Comparison of ENCODE assay signal across 15 cellular contexts in genomic region chr3:165194477-165195135, GRCh38. TPM values are rescaled to one million over a fixed set of nuclear protein-coding genes. Genes with fewer than 3 reads are reported as not detected.
DNase-seq lines count a peak whose midpoint lies in the region; ATAC-seq and TF ChIP-seq lines count a peak whose summit lies in the region.
"Had no signal": no experiment of that assay in that cellular context is flagged by ENCODE, and none has a peak within 500 bp of the region (broad histone marks: within the 10 kb centered on the region; RNA-seq: fewer than 3 reads in every experiment).

No MANE protein-coding gene starts in this region.

- H3K4me1 ChIP-seq in sigmoid colon, result peaks cover 0 to 42% (median 29%) of the 10 kb centered on the region in 4 donors

- H3K27me3 ChIP-seq in sigmoid colon, result peaks cover 10 to 73% (median 36%) of the 10 kb centered on the region in 3 donors

- ATAC-seq in GM19328 (IDR thresholded peaks at IDR 0.05; ENCODE audit: unreplicated experiment), result no peak

- H3K4me1 Mint-ChIP-seq in brain, result peaks cover 13% of the 10 kb centered on the region

- no peak for TF ChIP-seq EP300 in sigmoid colon (IDR thresholded peaks at IDR 0.05)

- DNase-seq in NCI-H146 (lab: John Stamatoyannopoulos, UW) (peak; percentile 32), NCI-H146 treated with DMSO at 0.1 percent for 48 hours (lab: John Stamatoyannopoulos, UW; ENCODE audit: unreplicated experiment) (no peak), iPS-NIHi7 (ENCODE audit: extremely low spot score) (peak; percentile 20), sigmoid colon (no peak), dedifferentiated amniotic fluid mesenchymal stem cell (ENCODE audit: extremely low spot score) (no peak), KBM-7 (no peak)
- DNase-seq: activated CD4-positive, alpha-beta T cell treated with anti-CD3 and anti-CD28 coated beads, Interleukin-2, amount 50 U/mL, for 4 hours; activated gamma-delta T cell treated with Interleukin-2 at 50 U/mL for 16 hours; foreskin fibroblast; lower lobe of right lung; NCI-H187 treated with DMSO at 0.1 percent for 48 hours had no signal

- peaks cover 10% of the 10 kb centered on the region for H3K36me3 Mint-ChIP-seq in brain

- WGBS in sigmoid colon, 2 donors, result 9% methylated on average over 16 of the region's 16 CpGs

- H3K36me3 ChIP-seq in sigmoid colon, result no peaks in the 10 kb centered on the region
- H3K36me3 ChIP-seq: lower lobe of right lung had no signal

- in situ Hi-C loops in KBM-7 (cut with MboI; ENCODE audit: low pct_unique_long_range_greater_than_20kb, low sequenced_read_pairs), result no loop called here

- peak overlapping the region in 4 of 5 experiments; percentile 77 to 98 (median 88) for H3K27ac Mint-ChIP-seq in brain
- H3K27ac Mint-ChIP-seq: dendritic cell treated with granulocyte-macrophage colony-stimulating factor and Interleukin-4, amounts not matched to agents 40 ng/mL and 50 ng/mL, for 4 days had no signal

- H3K4me3 ChIP-seq in sigmoid colon, result peak overlapping the region; percentile 44 to 56 (median 52)

- no peaks in the 10 kb centered on the region for H3K9me3 Mint-ChIP-seq in brain
- H3K9me3 Mint-ChIP-seq: dendritic cell treated with granulocyte-macrophage colony-stimulating factor and Interleukin-4, amounts not matched to agents 40 ng/mL and 50 ng/mL, for 4 days had no signal

- no peak for TF ChIP-seq POLR2A in sigmoid colon (IDR thresholded peaks at IDR 0.05)

- H3K9me3 ChIP-seq in sigmoid colon, result no peaks in the 10 kb centered on the region
- H3K9me3 ChIP-seq: lower lobe of right lung had no signal

- peak overlapping the region; percentile 29 to 87 (median 55) for H3K27ac ChIP-seq in sigmoid colon
- H3K27ac ChIP-seq: lower lobe of right lung had no signal

- TF ChIP-seq CTCF in brain (conservative IDR thresholded peaks at IDR 0.05), result no peak
- TF ChIP-seq CTCF in sigmoid colon (IDR thresholded peaks at IDR 0.05), result no peak

- H3K4me3 Mint-ChIP-seq in brain, result peak overlapping the region; percentile 89 to 96 (median 94)
- H3K4me3 Mint-ChIP-seq: dendritic cell treated with granulocyte-macrophage colony-stimulating factor and Interleukin-4, amounts not matched to agents 40 ng/mL and 50 ng/mL, for 4 days had no signal

- intact Hi-C loops in sigmoid colon (cut with DNase I), result no loop called here

- H3K27me3 Mint-ChIP-seq in brain, result peaks cover 29% of the 10 kb centered on the region

RNA-seq across cellular contexts. Expression of gene SLITRK3, which starts 1.6 kb away (rescaled TPM):
- polyA plus RNA-seq in brain (ENCODE audit: insufficient read depth, low read depth, low replicate concordance) (1.6 TPM), sigmoid colon (under 1 TPM in 1 of 3 donors, not detected in 2; 0.66 TPM)
- 10 to 100 TPM in 1 of 4 donors, 1 to 10 TPM in 3; 4.1 to 12.5 (median 6.0) TPM for total RNA-seq in sigmoid colon
- total RNA-seq: T-helper 1 cell treated with Interleukin-12 subunit alpha and Interleukin-12 subunit beta and Interleukin-4 antibody, amounts not matched to agents 30 ng/mL and 1 ng/mL, for 36 hours had no signal

Comparison
In these comparisons a context has a peak if more than half of its experiments do, and no peak if none do; other contexts are left out.
1. DNase-seq: peak in NCI-H146 (single experiment) and iPS-NIHi7 (single experiment); none in NCI-H146 treated with DMSO at 0.1 percent for 48 hours (single experiment), sigmoid colon (single experiment), dedifferentiated amniotic fluid mesenchymal stem cell (single experiment) and KBM-7 (single experiment).